In the genomic region with DNA sequence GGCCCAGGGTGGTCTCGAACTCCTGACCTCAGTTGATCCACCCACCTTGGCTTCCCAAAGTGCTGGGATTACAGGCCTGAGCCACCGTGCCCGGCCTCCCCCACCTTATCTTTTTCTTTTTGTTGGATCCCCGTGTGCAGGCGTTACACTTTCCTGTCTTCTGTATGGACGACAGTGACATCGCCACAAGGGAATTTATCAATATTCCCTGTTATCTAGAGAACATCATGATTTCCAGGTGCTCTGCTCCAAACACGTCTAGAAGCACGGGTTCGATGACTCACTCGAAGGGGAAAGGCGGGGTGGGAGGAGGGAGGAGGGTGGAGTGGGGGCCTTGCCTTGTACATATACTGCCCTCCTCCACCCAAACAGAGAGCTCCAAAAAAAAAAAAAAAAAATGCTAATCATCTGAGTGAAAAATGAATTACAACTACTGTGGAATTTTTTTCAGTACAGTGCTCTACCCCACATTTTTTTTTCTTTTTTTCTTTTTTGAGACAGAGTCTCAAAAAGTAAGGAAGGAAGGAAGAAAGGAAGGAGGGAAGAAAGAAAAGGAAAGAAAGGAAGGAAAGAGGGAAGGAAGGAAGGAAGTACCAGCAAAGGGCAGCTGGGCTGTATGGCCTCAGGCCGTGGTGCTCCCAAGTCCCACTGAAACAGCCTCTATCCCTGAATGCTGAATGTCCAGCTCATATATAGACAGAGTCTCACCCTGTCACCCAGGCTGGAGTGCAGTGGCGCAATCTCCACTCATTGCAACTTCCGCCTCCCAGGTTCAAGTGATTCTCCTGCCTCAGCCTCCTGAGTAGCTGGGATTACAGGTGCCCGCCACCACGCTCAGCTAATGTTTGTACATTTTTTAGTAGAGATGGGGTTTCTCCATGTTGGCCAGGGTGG, we compare ENCODE assay signal across 11 cellular contexts. TPM values are rescaled to one million over a fixed set of nuclear protein-coding genes. Genes with fewer than 3 reads are reported as not detected.
A peak's percentile ranks its signal among the peaks of the same experiment; 100 is the strongest.
DNase-seq lines count a peak whose midpoint lies in the region; ATAC-seq and TF ChIP-seq lines count a peak whose summit lies in the region.
"Had no signal": no experiment of that assay in that cellular context is flagged by ENCODE, and none has a peak within 500 bp of the region (broad histone marks: within the 10 kb centered on the region; RNA-seq: fewer than 3 reads in every experiment).

No MANE protein-coding gene starts in this region.

- CTCF ChIA-PET in activated CD4-positive, alpha-beta memory T cell treated with anti-CD3 and anti-CD28 coated beads for 36 hours (lab: Charles Lee) = no interaction called here

- no peaks in the 10 kb centered on the region for H3K9me3 ChIP-seq in endodermal cell (ENCODE audit: control insufficient read depth, low read length)
- H3K9me3 ChIP-seq in lung (ENCODE audit: control insufficient read depth in 2 of 2, insufficient read depth in 1 of 2, low read length in 1 of 2) = no peaks in the 10 kb centered on the region
- H3K9me3 ChIP-seq: neutrophil had no signal

- no peak overlapping the region for H3K27ac ChIP-seq in endodermal cell (ENCODE audit: low read depth, low read length)
- H3K27ac ChIP-seq in lung (ENCODE audit: low read depth in 1 of 2, low read length in 1 of 2) = no peak overlapping the region
- H3K27ac ChIP-seq: neutrophil had no signal

- H3K4me1 ChIP-seq in endodermal cell (ENCODE audit: control insufficient read depth, insufficient read depth, low read length) (no peaks in the 10 kb centered on the region), lung (ENCODE audit: control insufficient read depth in 2 of 2, insufficient read depth in 2 of 2, low read length in 2 of 2) (peaks cover 9 to 17% of the 10 kb centered on the region in 2 donors)

- H3K27me3 Mint-ChIP-seq in endodermal cell (ENCODE audit: insufficient read depth) = no peaks in the 10 kb centered on the region
- no peaks in the 10 kb centered on the region for H3K27me3 Mint-ChIP-seq in activated CD4-positive, alpha-beta memory T cell treated with anti-CD3 and anti-CD28 coated beads for 36 hours

- WGBS in endodermal cell (ENCODE audit: insufficient coverage in 1 of 2, insufficient read length in 1 of 2), 2 experiments = 89 to 90% methylated on average over 9 to 15 of the region's 17 CpGs
- WGBS in lung, 2 donors = 69 to 83% methylated on average over 17 of the region's 17 CpGs

- no peaks in the 10 kb centered on the region for H3K9me3 Mint-ChIP-seq in endodermal cell
- H3K9me3 Mint-ChIP-seq in activated CD4-positive, alpha-beta memory T cell treated with anti-CD3 and anti-CD28 coated beads for 36 hours = no peaks in the 10 kb centered on the region

- ATAC-seq in lung (ENCODE audit: insufficient read depth, low FRiP score) (no peak), GM19035 (IDR thresholded peaks at IDR 0.05; ENCODE audit: unreplicated experiment) (no peak), GM18909 (IDR thresholded peaks at IDR 0.05; ENCODE audit: poor library complexity, unreplicated experiment) (no peak)

- H3K27ac Mint-ChIP-seq in endodermal cell = no peak overlapping the region
- H3K27ac Mint-ChIP-seq in activated CD4-positive, alpha-beta memory T cell treated with anti-CD3 and anti-CD28 coated beads for 36 hours = no peak overlapping the region

- TF ChIP-seq CTCF in AG10803 (conservative IDR thresholded peaks at IDR 0.05; ENCODE audit: low read length) (no peak), LNCaP clone FGC (IDR thresholded peaks at IDR 0.05; ENCODE audit: control insufficient read depth, extremely low read depth, insufficient read depth) (no peak), endodermal cell (conservative IDR thresholded peaks at IDR 0.05) (no peak), lung (IDR thresholded peaks at IDR 0.05; ENCODE audit: control extremely low read depth, extremely low read depth) (no peak)

- H3K4me1 Mint-ChIP-seq in endodermal cell = peaks cover 7% of the 10 kb centered on the region
- H3K4me1 Mint-ChIP-seq in activated CD4-positive, alpha-beta memory T cell treated with anti-CD3 and anti-CD28 coated beads for 36 hours (ENCODE audit: low read depth) = no peaks in the 10 kb centered on the region

- no peaks in the 10 kb centered on the region for H3K36me3 Mint-ChIP-seq in endodermal cell (ENCODE audit: low read depth)
- H3K36me3 Mint-ChIP-seq in activated CD4-positive, alpha-beta memory T cell treated with anti-CD3 and anti-CD28 coated beads for 36 hours = no peaks in the 10 kb centered on the region

- no peaks in the 10 kb centered on the region for H3K27me3 ChIP-seq in endodermal cell (ENCODE audit: control insufficient read depth, insufficient read depth, low read length, poor library complexity, severe bottlenecking)
- H3K27me3 ChIP-seq in lung (ENCODE audit: control insufficient read depth, insufficient read depth) = no peaks in the 10 kb centered on the region
- H3K27me3 ChIP-seq: neutrophil had no signal

- H3K9ac ChIP-seq in endodermal cell (ENCODE audit: extremely low read depth, low read length, poor library complexity, severe bottlenecking) = no peak overlapping the region

- peak; percentile 35 for DNase-seq in AG10803 (ENCODE audit: low read depth)
- DNase-seq in LNCaP clone FGC (ENCODE audit: low read depth) = peak; percentile 51
- DNase-seq in endodermal cell = peak; percentile 55
- DNase-seq in lung (ENCODE audit: low spot score) = peak; percentile 32
- no peak for DNase-seq in HCEC 1CT
- no peak for DNase-seq in activated CD4-positive, alpha-beta memory T cell treated with anti-CD3 and anti-CD28 coated beads for 36 hours
- DNase-seq: central memory CD4-positive, alpha-beta T cell; NCI-H774 had no signal

- intact Hi-C loops in activated CD4-positive, alpha-beta memory T cell treated with anti-CD3 and anti-CD28 coated beads for 36 hours (cut with micrococcal nuclease) = no loop called here

- no peak overlapping the region for H3K4me3 Mint-ChIP-seq in endodermal cell
- no peak overlapping the region for H3K4me3 Mint-ChIP-seq in activated CD4-positive, alpha-beta memory T cell treated with anti-CD3 and anti-CD28 coated beads for 36 hours

- no peak overlapping the region for H3K4me3 ChIP-seq in AG10803 (ENCODE audit: low read length)
- no peak overlapping the region for H3K4me3 ChIP-seq in LNCaP clone FGC (ENCODE audit: low read depth, low read length)
- no peak overlapping the region for H3K4me3 ChIP-seq in endodermal cell (ENCODE audit: low read length)
- H3K4me3 ChIP-seq in lung = no peak overlapping the region

- H3K36me3 ChIP-seq in endodermal cell (ENCODE audit: control insufficient read depth, insufficient read depth, low read length) = no peaks in the 10 kb centered on the region
- no peaks in the 10 kb centered on the region for H3K36me3 ChIP-seq in lung (ENCODE audit: control insufficient read depth in 2 of 2, insufficient read depth in 2 of 2, low read length in 2 of 2)
- H3K36me3 ChIP-seq: neutrophil had no signal

- POLR2A ChIA-PET in activated CD4-positive, alpha-beta memory T cell treated with anti-CD3 and anti-CD28 coated beads for 36 hours (lab: Charles Lee) = no interaction called here

RNA-seq across cellular contexts. Expression of a gene that starts 36.8 kb away (rescaled TPM):
- total RNA-seq in endodermal cell (10 to 100 TPM; 31.3 to 31.5 TPM), lung (10 to 100 TPM; 31.9 to 64.6 TPM)
- polyA plus RNA-seq in endodermal cell (2013, experiment 1 of 2) = 11.0 TPM
- 9.8 TPM for polyA plus RNA-seq in endodermal cell (2013, experiment 2 of 2)
- 1 to 10 TPM; 5.8 to 9.8 TPM for polyA plus RNA-seq in lung
- 1 to 10 TPM; 2.9 to 3.3 TPM for total RNA-seq in activated CD4-positive, alpha-beta memory T cell treated with anti-CD3 and anti-CD28 coated beads for 36 hours

Comparison
In these comparisons a context has a peak if more than half of its experiments do, and no peak if none do; other contexts are left out.
1. DNase-seq: peak in AG10803 (single experiment), LNCaP clone FGC (single experiment), endodermal cell (single experiment) and lung (single experiment); none in HCEC 1CT (single experiment) and activated CD4-positive, alpha-beta memory T cell treated with anti-CD3 and anti-CD28 coated beads for 36 hours (single experiment).
2. RNA of a gene that starts 36.8 kb away (total RNA-seq): 31.9 to 64.6 TPM in lung and 31.3 to 31.5 TPM in endodermal cell; 2.9 to 3.3 TPM in activated CD4-positive, alpha-beta memory T cell treated with anti-CD3 and anti-CD28 coated beads for 36 hours; every median in the first group is over 4 times any median in the second.